Comparison of ENCODE assay signal across 24 cellular contexts in the genomic region with DNA sequence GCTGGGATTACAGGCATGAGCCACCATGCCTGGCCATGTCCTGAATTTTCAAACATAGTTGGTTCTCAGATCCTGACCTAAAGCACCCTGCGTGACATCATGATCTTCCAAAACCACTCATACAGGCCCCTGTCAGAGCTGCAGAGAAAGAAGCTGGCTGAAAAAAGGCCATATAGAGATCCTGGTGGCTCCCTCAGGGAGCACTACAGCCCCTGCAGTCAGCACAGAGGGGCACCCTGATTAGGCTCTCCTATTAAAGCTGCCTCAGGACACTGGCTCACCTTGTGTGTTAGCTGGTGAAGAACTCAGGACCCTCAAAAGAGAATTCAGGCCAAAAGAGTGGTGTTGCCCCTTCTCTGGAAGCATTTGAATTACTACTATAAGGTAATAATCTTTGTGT.
DNase-seq lines count a peak whose midpoint lies in the region; ATAC-seq and TF ChIP-seq lines count a peak whose summit lies in the region.
"Had no signal": no experiment of that assay in that cellular context is flagged by ENCODE, and none has a peak within 500 bp of the region (broad histone marks: within the 10 kb centered on the region; RNA-seq: fewer than 3 reads in every experiment).

No MANE protein-coding gene starts in this region.

- H3K4me1 Mint-ChIP-seq in nephron: peaks cover 54% of the 10 kb centered on the region

- no peaks in the 10 kb centered on the region for H3K36me3 ChIP-seq in DND-41 (ENCODE audit: insufficient read depth, low read length)
- H3K36me3 ChIP-seq in skeletal muscle tissue (ENCODE audit: control insufficient read depth in 3 of 3, insufficient read depth in 3 of 3, low read length in 3 of 3): no peaks in the 10 kb centered on the region
- H3K36me3 ChIP-seq: BLaER1 treated with 17β-estradiol and CSF1 and Interleukin-3, amounts not matched to agents 10 nM and 100 nM had no signal

- H3K27ac ChIP-seq in DND-41 (ENCODE audit: low read length) (peak overlapping the region; percentile 99), skeletal muscle tissue (ENCODE audit: low read depth, low read length) (peak overlapping the region; percentile 51), caudate nucleus (ENCODE audit: low read depth, low read length) (no peak overlapping the region)
- H3K27ac ChIP-seq: 22Rv1, KMS-11 had no signal

- no peak overlapping the region for H3K4me2 ChIP-seq in DND-41 (ENCODE audit: insufficient read depth, low read length)
- H3K4me2 ChIP-seq: KMS-11 had no signal

- H3K27me3 ChIP-seq in DND-41 (ENCODE audit: insufficient read depth, low read length, poor library complexity) (no peaks in the 10 kb centered on the region), skeletal muscle tissue (ENCODE audit: control insufficient read depth in 3 of 3, insufficient read depth in 3 of 3, low read length in 3 of 3) (no peaks in the 10 kb centered on the region)
- H3K27me3 ChIP-seq: BLaER1 treated with 17β-estradiol and CSF1 and Interleukin-3, amounts not matched to agents 10 nM and 100 nM had no signal

- no peak overlapping the region for H3K4me3 Mint-ChIP-seq in nephron
- H3K4me3 Mint-ChIP-seq: CD8-positive, alpha-beta T cell had no signal

- no peak overlapping the region for H3K9ac ChIP-seq in DND-41 (ENCODE audit: low read depth, low read length)
- H3K9ac ChIP-seq in skeletal muscle tissue (ENCODE audit: low read depth in 1 of 3, low read length in 3 of 3): no peak overlapping the region
- H3K9ac ChIP-seq: BLaER1 treated with 17β-estradiol and CSF1 and Interleukin-3, amounts not matched to agents 10 nM and 100 nM; KMS-11 had no signal

- H3K9me3 ChIP-seq in DND-41 (ENCODE audit: insufficient read depth, low read length, severe bottlenecking) (peaks cover under 1% of the 10 kb centered on the region), skeletal muscle tissue (ENCODE audit: control insufficient read depth in 3 of 3, low read length in 3 of 3) (no peaks in the 10 kb centered on the region)
- H3K9me3 ChIP-seq: BLaER1 treated with 17β-estradiol and CSF1 and Interleukin-3, amounts not matched to agents 10 nM and 100 nM had no signal

- H3K4me3 ChIP-seq in DND-41 (ENCODE audit: low read depth in 1 of 2, low read length in 2 of 2): no peak overlapping the region
- no peak overlapping the region for H3K4me3 ChIP-seq in skeletal muscle tissue (ENCODE audit: low read length in 3 of 3)
- H3K4me3 ChIP-seq: BLaER1 treated with 17β-estradiol and CSF1 and Interleukin-3, amounts not matched to agents 10 nM and 100 nM had no signal

- peaks cover 2% of the 10 kb centered on the region for H3K9me3 Mint-ChIP-seq in nephron
- H3K9me3 Mint-ChIP-seq: CD8-positive, alpha-beta T cell had no signal

- H4K20me1 ChIP-seq in DND-41 (ENCODE audit: insufficient read depth, low read length): no peaks in the 10 kb centered on the region
- H4K20me1 ChIP-seq: BLaER1 treated with 17β-estradiol and CSF1 and Interleukin-3, amounts not matched to agents 10 nM and 100 nM had no signal

- ATAC-seq in DND-41 (ENCODE audit: insufficient read depth, low read depth): no peak
- no peak for ATAC-seq in GM21528 (IDR thresholded peaks at IDR 0.05; ENCODE audit: low FRiP score, unreplicated experiment)
- ATAC-seq: CD8-positive, alpha-beta T cell; HCT116 had no signal

- H3K79me2 ChIP-seq in DND-41 (ENCODE audit: insufficient read depth, low read length): no peaks in the 10 kb centered on the region

- H2AFZ ChIP-seq in DND-41 (ENCODE audit: low read depth, low read length): peak overlapping the region; percentile 13; the same call in 1 of the 2 replicates

- no peak for TF ChIP-seq CTCF in DND-41 (IDR thresholded peaks at IDR 0.05; ENCODE audit: borderline replicate concordance, extremely low read depth, low read length, poor library complexity, severe bottlenecking)
- TF ChIP-seq CTCF in nephron (IDR thresholded peaks at IDR 0.05; ENCODE audit: unreplicated experiment in 3 of 3): no peak

- no peaks in the 10 kb centered on the region for H3K27me3 Mint-ChIP-seq in nephron (ENCODE audit: low read depth)

- H3K27ac Mint-ChIP-seq in nephron: peak overlapping the region; percentile 33 to 73 (median 70)
- H3K27ac Mint-ChIP-seq: CD8-positive, alpha-beta T cell had no signal

- H3K4me1 ChIP-seq in DND-41 (ENCODE audit: insufficient read depth, low read length): peaks cover 73% of the 10 kb centered on the region
- H3K4me1 ChIP-seq in skeletal muscle tissue (ENCODE audit: control insufficient read depth in 3 of 3, insufficient read depth in 3 of 3, low read length in 3 of 3): peaks cover 4 to 18% (median 11%) of the 10 kb centered on the region in 3 donors

- DNase-seq in NCI-H748 (lab: John Stamatoyannopoulos, UW; ENCODE audit: unreplicated experiment) (peak; percentile 16), NCI-H748 treated with DMSO at 0.1 percent for 48 hours (lab: John Stamatoyannopoulos, UW) (no peak), DND-41 (no peak), caudate nucleus (lab: John Stamatoyannopoulos, UW) (no peak), NCI-H1092 treated with DMSO at 0.1 percent for 48 hours (lab: John Stamatoyannopoulos, UW) (no peak)
- DNase-seq: ACHN; CD8-positive, alpha-beta T cell; DMS153; GOT3; IMR-90; NCI-H1105; NCI-H146; NCI-H2029; NCI-H2227 treated with DMSO at 0.1 percent for 48 hours; NCI-H510A; NCI-H774; OCI-M1 had no signal

- no peaks in the 10 kb centered on the region for H3K36me3 Mint-ChIP-seq in nephron (ENCODE audit: low read depth)
- H3K36me3 Mint-ChIP-seq: CD8-positive, alpha-beta T cell had no signal
